In genomic region chr7:130226333-130226732, GRCh38 we compare ENCODE assay signal across 17 cellular contexts. TPM values are rescaled to one million over a fixed set of nuclear protein-coding genes. Genes with fewer than 3 reads are reported as not detected.
A peak's percentile ranks its signal among the peaks of the same experiment; 100 is the strongest.
DNase-seq lines count a peak whose midpoint lies in the region; ATAC-seq, FAIRE-seq and TF ChIP-seq lines count a peak whose summit lies in the region.
"Had no signal": no experiment of that assay in that cellular context is flagged by ENCODE, and none has a peak within 500 bp of the region (broad histone marks: within the 10 kb centered on the region; RNA-seq: fewer than 3 reads in every experiment).

No MANE protein-coding gene starts in this region.

- H3K4me3 ChIP-seq in HepG2 (replicated peaks in 1 of 3; ENCODE audit: insufficient read depth in 1 of 3, low read depth in 2 of 3, low read length in 3 of 3) = no peak overlapping the region
- H3K4me3 ChIP-seq in right lobe of liver = no peak overlapping the region
- no peak overlapping the region for H3K4me3 ChIP-seq in K562
- H3K4me3 ChIP-seq: BLaER1 treated with 17β-estradiol and CSF1 and Interleukin-3, amounts not matched to agents 10 nM and 100 nM had no signal

- FAIRE-seq in HepG2 (lab: Jason Lieb, UNC) = no peak
- no peak for FAIRE-seq in K562 (lab: Jason Lieb, UNC)
- FAIRE-seq in H54 (lab: Jason Lieb, UNC) = no peak
- FAIRE-seq: GM19239 had no signal

- H3K9me3 ChIP-seq in HepG2 (ENCODE audit: low read length) (0 out of 2 replicates have a peak, but pooled peaks cover 10% of the 10 kb centered on the region), right lobe of liver (no peaks in the 10 kb centered on the region), K562 (replicated peaks; ENCODE audit: control insufficient read depth, insufficient read depth, low read depth, low read length) (no peaks in the 10 kb centered on the region; the same call in 1 of the 2 replicates)

- in situ Hi-C loops in HepG2 (cut with HindIII; ENCODE audit: extremely low pct_ligation_motif_present, low pct_unique_long_range_greater_than_20kb) (no loop called here), K562 (cut with MboI) (no loop called here)

- no peak for ATAC-seq in HepG2
- ATAC-seq in right lobe of liver = no peak
- ATAC-seq in K562 = peak; percentile 59
- ATAC-seq in HG03460 (IDR thresholded peaks at IDR 0.05; ENCODE audit: unreplicated experiment) = no peak
- ATAC-seq: HCT116 had no signal

- peaks cover 34% of the 10 kb centered on the region for H3K4me1 Mint-ChIP-seq in neural crest cell

- H3K4me2 ChIP-seq in HepG2 (ENCODE audit: low read depth, low read length) (no peak overlapping the region), K562 (ENCODE audit: insufficient read depth, low read length) (no peak overlapping the region)
- H3K4me2 ChIP-seq: BLaER1 treated with 17β-estradiol and CSF1 and Interleukin-3, amounts not matched to agents 10 nM and 100 nM had no signal

- no peaks in the 10 kb centered on the region for H4K20me1 ChIP-seq in HepG2 (ENCODE audit: insufficient read depth, low read length)
- H4K20me1 ChIP-seq in K562 (replicated peaks; ENCODE audit: control insufficient read depth, insufficient read depth, low read length) = no peaks in the 10 kb centered on the region
- H4K20me1 ChIP-seq: BLaER1 treated with 17β-estradiol and CSF1 and Interleukin-3, amounts not matched to agents 10 nM and 100 nM had no signal

- H3K79me2 ChIP-seq in HepG2 (ENCODE audit: insufficient read depth, low read length) (no peaks in the 10 kb centered on the region), K562 (ENCODE audit: control insufficient read depth, insufficient read depth, low read length) (no peaks in the 10 kb centered on the region)

- BruUV-seq in HepG2 (replicated peaks; lab: Mats Ljungman, UMichigan) = no TSS peak
- BruUV-seq in K562 (replicated peaks; lab: Mats Ljungman, UMichigan) = no TSS peak

- no peaks in the 10 kb centered on the region for H3K9me1 ChIP-seq in K562 (ENCODE audit: control insufficient read depth, insufficient read depth, low read length)

- H3K36me3 Mint-ChIP-seq in neural crest cell (ENCODE audit: low read depth) = no peaks in the 10 kb centered on the region
- H3K36me3 Mint-ChIP-seq: CD4-positive, CD25-positive, alpha-beta regulatory T cell had no signal

- no peak overlapping the region for H3K27ac ChIP-seq in HepG2 (ENCODE audit: extremely low read length, insufficient read depth, low read length)
- H3K27ac ChIP-seq in right lobe of liver = no peak overlapping the region
- no peak overlapping the region; the same call in 2 of the 3 replicates for H3K27ac ChIP-seq in K562 (ENCODE audit: extremely low read depth, low read depth, low read length)
- H3K27ac ChIP-seq: BLaER1 treated with 17β-estradiol and CSF1 and Interleukin-3, amounts not matched to agents 10 nM and 100 nM had no signal

- DNase-seq in HepG2 (ENCODE audit: low spot score) (no peak), right lobe of liver (no peak), K562 (ENCODE audit: extremely low read depth in 1 of 4, low spot score in 3 of 4) (no peak), neural crest cell (ENCODE audit: low read depth, low spot score) (no peak), H54 (ENCODE audit: insufficient read length, low spot score) (no peak), NCI-H345 treated with DMSO at 0.1 percent for 48 hours (lab: John Stamatoyannopoulos, UW; ENCODE audit: unreplicated experiment) (no peak)
- DNase-seq: 8988T; ACHN; CD4-positive, CD25-positive, alpha-beta regulatory T cell; DMS53; GF-D8; IMR-90 had no signal

- TF ChIP-seq EP300 in HepG2 (IDR thresholded peaks at IDR 0.05; ENCODE audit: low read depth in 2 of 2, low read length in 2 of 2) = no peak
- no peak for TF ChIP-seq EP300 in HepG2 (CRISPR knock-in tag; IDR thresholded peaks at IDR 0.05; ENCODE audit: borderline replicate concordance)
- TF ChIP-seq EP300 in K562 (IDR thresholded peaks at IDR 0.05; ENCODE audit: low read length) = no peak

- 100% methylated on average over 1 of the region's 1 CpG for WGBS in HepG2 (ENCODE audit: low lambda C conversion rate)
- WGBS in right lobe of liver (ENCODE audit: insufficient coverage, low coverage, low lambda C conversion rate, missing lambda C conversion rate) = 90% methylated on average over 1 of the region's 1 CpG
- 67% methylated on average over 1 of the region's 1 CpG for WGBS in K562 (ENCODE audit: insufficient coverage, low coverage, missing lambda C conversion rate)

- H3K9ac ChIP-seq in HepG2 (ENCODE audit: insufficient read depth, low read depth, low read length) = no peak overlapping the region
- H3K9ac ChIP-seq in K562 (ENCODE audit: insufficient read depth in 1 of 2, low read depth in 2 of 2, low read length in 2 of 2) = no peak overlapping the region
- H3K9ac ChIP-seq: BLaER1 treated with 17β-estradiol and CSF1 and Interleukin-3, amounts not matched to agents 10 nM and 100 nM had no signal

- TF ChIP-seq POLR2A in HepG2 (IDR thresholded peaks at IDR 0.05; ENCODE audit: insufficient read depth in 1 of 2, low read depth in 2 of 2, low read length in 2 of 2) (no peak), right lobe of liver (IDR thresholded peaks at IDR 0.05) (no peak), K562 (conservative IDR thresholded peaks at IDR 0.05) (no peak), H54 (IDR thresholded peaks at IDR 0.05; ENCODE audit: low read depth, low read length) (no peak)

- no peak overlapping the region for H3K4me3 Mint-ChIP-seq in neural crest cell
- H3K4me3 Mint-ChIP-seq: CD4-positive, CD25-positive, alpha-beta regulatory T cell had no signal

- no peaks in the 10 kb centered on the region for H3K27me3 ChIP-seq in HepG2 (ENCODE audit: control insufficient read depth in 1 of 2, insufficient read depth in 2 of 2, low read length in 2 of 2)
- H3K27me3 ChIP-seq in right lobe of liver = no peaks in the 10 kb centered on the region
- no peaks in the 10 kb centered on the region for H3K27me3 ChIP-seq in K562 (ENCODE audit: control insufficient read depth in 2 of 2, insufficient read depth in 2 of 2, low read length in 2 of 2)
- H3K27me3 ChIP-seq: BLaER1 treated with 17β-estradiol and CSF1 and Interleukin-3, amounts not matched to agents 10 nM and 100 nM had no signal

- no peak overlapping the region for H2AFZ ChIP-seq in HepG2 (ENCODE audit: low read length)
- H2AFZ ChIP-seq in K562 (ENCODE audit: low read depth, low read length) = peak overlapping the region; percentile 43

- peaks cover 44% of the 10 kb centered on the region for H3K4me1 ChIP-seq in HepG2 (ENCODE audit: insufficient read depth, low read length)
- no peaks in the 10 kb centered on the region for H3K4me1 ChIP-seq in right lobe of liver
- H3K4me1 ChIP-seq in K562 (replicated peaks in 1 of 2; ENCODE audit: control insufficient read depth in 2 of 2, insufficient read depth in 2 of 2, low read length in 2 of 2) = peaks cover 7 to 9% of the 10 kb centered on the region in 2 experiments

- CTCF ChIA-PET in HepG2 (lab: Yijun Ruan, JAX; ENCODE audit: low intra/inter-chr PET ratio, low total read pairs) (no interaction called here), K562 (lab: Yijun Ruan, JAX; ENCODE audit: low intra/inter-chr PET ratio) (interaction anchor here (0.6 kb wide), 1 partner anchor 160 kb away, joined by 3 read pairs; no protein-coding TSS in a partner anchor)

- intact Hi-C loops in HepG2 (cut with micrococcal nuclease; ENCODE audit: unreplicated experiment) (no loop called here), right lobe of liver (cut with DNase I) (no loop called here), K562 (cut with micrococcal nuclease) (no loop called here)

- TF ChIP-seq RAD21 in HepG2 (CRISPR knock-in tag; IDR thresholded peaks at IDR 0.05) = no peak
- TF ChIP-seq RAD21 in K562 (CRISPR knock-in tag; conservative IDR thresholded peaks at IDR 0.05 in 1 of 2, IDR thresholded peaks at IDR 0.05 in 1 of 2) = no peak

- POLR2A ChIA-PET in HepG2 (lab: Yijun Ruan, JAX) = interaction anchor here (1.2 kb wide), 1 partner anchor 21 kb away, joined by 4 read pairs; the partner anchor contains the start of gene TMEM209
- POLR2A ChIA-PET in K562 (lab: Yijun Ruan, JAX) = no interaction called here

- peaks cover 9% of the 10 kb centered on the region for H3K9me3 Mint-ChIP-seq in neural crest cell

- no peaks in the 10 kb centered on the region for H3K27me3 Mint-ChIP-seq in neural crest cell (ENCODE audit: low read depth)

- peak overlapping the region; percentile 36 for H3K27ac Mint-ChIP-seq in neural crest cell (ENCODE audit: unreplicated experiment)
- H3K27ac Mint-ChIP-seq: CD4-positive, CD25-positive, alpha-beta regulatory T cell had no signal

- H3K36me3 ChIP-seq in HepG2 (replicated peaks in 1 of 2; ENCODE audit: control insufficient read depth in 1 of 2, insufficient read depth in 2 of 2, low read length in 2 of 2) = no peaks in the 10 kb centered on the region
- no peaks in the 10 kb centered on the region for H3K36me3 ChIP-seq in right lobe of liver
- no peaks in the 10 kb centered on the region for H3K36me3 ChIP-seq in K562 (ENCODE audit: control insufficient read depth, insufficient read depth, low read length)
- H3K36me3 ChIP-seq: BLaER1 treated with 17β-estradiol and CSF1 and Interleukin-3, amounts not matched to agents 10 nM and 100 nM had no signal

- TF ChIP-seq CTCF in HepG2 (CRISPR knock-in tag; IDR thresholded peaks at IDR 0.05) (no peak), right lobe of liver (IDR thresholded peaks at IDR 0.05) (no peak), K562 (IDR thresholded peaks at IDR 0.05 in 2 of 3, conservative IDR thresholded peaks at IDR 0.05 in 1 of 3; ENCODE audit: insufficient read depth in 2 of 3, low read depth in 1 of 3, low read length in 3 of 3) (no peak), neural crest cell (conservative IDR thresholded peaks at IDR 0.05) (no peak)

RNA-seq across cellular contexts. Expression of gene SSMEM1, which starts 18.7 kb away (rescaled TPM):
- total RNA-seq in HepG2 (2016; rRNA removed; fragmentation: Illumina TruSeq; extraction: Trizol) (not detected in 2 replicates), right lobe of liver (not detected), K562 (2014; rRNA removed) (not detected in 2 replicates), K562 (2014; rRNA removed; fragmentation: Illumina TruSeq; extraction: Trizol) (0.18 and 0.32 TPM in 2 replicates), K562 (2015; rRNA removed; fragmentation: Illumina TruSeq; extraction: Trizol) (not detected in 2 replicates), K562 (2021) (0.16 TPM in 1 of 2 replicates, not detected in the other), neural crest cell (not detected in 2 replicates)
- total RNA-seq in HepG2 (2016; cell fraction: cytosol; rRNA removed; fragmentation: Illumina TruSeq; extraction: Trizol; ENCODE audit: low read depth) = not detected in 2 replicates
- not detected in 2 replicates for total RNA-seq in HepG2 (2016; cell fraction: insoluble cytoplasmic fraction; rRNA removed; fragmentation: Illumina TruSeq; extraction: Trizol)
- total RNA-seq in HepG2 (2016; cell fraction: membrane; rRNA removed; fragmentation: Illumina TruSeq; extraction: Trizol) = not detected in 2 replicates
- total RNA-seq in HepG2 (2016; cell fraction: nucleus; rRNA removed; fragmentation: Illumina TruSeq; extraction: Trizol) = not detected in 2 replicates
- polyA plus RNA-seq in HepG2 (2011; rRNA removed) (not detected in 2 replicates), K562 (2011; rRNA removed) (0.12 and 0.13 TPM in 2 replicates), K562 (2014; fragmentation: Illumina TruSeq; extraction: Trizol) (0.25 TPM in 1 of 2 replicates, not detected in the other), K562 (2014; fragmentation: Nextera tagmentation; extraction: Ambion mirVana) (under 1 TPM; 0.10 to 0.28 TPM), K562 (2014; rRNA removed) (not detected in 2 replicates)
- not detected in 2 replicates for polyA plus RNA-seq in HepG2 (2011; cell fraction: cytosol; rRNA removed)
- not detected in 2 replicates for polyA plus RNA-seq in HepG2 (2011; cell fraction: nucleus; rRNA removed)
- polyA plus RNA-seq in HepG2 (2012) = not detected in 2 replicates
- polyA plus RNA-seq in HepG2 (2016; cell fraction: cytosol; fragmentation: Illumina TruSeq; extraction: Trizol; ENCODE audit: low read depth) = not detected in 2 replicates
- not detected in 2 replicates for polyA plus RNA-seq in HepG2 (2016; cell fraction: insoluble cytoplasmic fraction; fragmentation: Illumina TruSeq; extraction: Trizol; ENCODE audit: low read depth)
- not detected in 2 replicates for polyA plus RNA-seq in HepG2 (2016; cell fraction: membrane; fragmentation: Illumina TruSeq; extraction: Trizol; ENCODE audit: low read depth)
- polyA plus RNA-seq in HepG2 (2016; cell fraction: nucleus; fragmentation: Illumina TruSeq; extraction: Trizol; ENCODE audit: insufficient read depth, low read depth) = not detected in 2 replicates
- not detected in 2 replicates for polyA minus RNA-seq in HepG2 (2011; rRNA and poly(A)+ RNA removed; ENCODE audit: low replicate concordance)
- not detected in 2 replicates for polyA minus RNA-seq in HepG2 (2011; cell fraction: cytosol; rRNA and poly(A)+ RNA removed)
- not detected in 2 replicates for polyA minus RNA-seq in HepG2 (2011; cell fraction: nucleus; rRNA and poly(A)+ RNA removed)
- total RNA-seq in K562 (2011; cell fraction: chromatin; rRNA removed; ENCODE audit: low replicate concordance) = 0.28 TPM in 1 of 2 replicates, not detected in the other
- total RNA-seq in K562 (2011; cell fraction: nucleolus; rRNA removed) = 0.53 TPM in 1 of 2 replicates, not detected in the other
- total RNA-seq in K562 (2011; cell fraction: nucleoplasm; rRNA removed) = not detected in 2 replicates
- not detected in 2 replicates for polyA plus RNA-seq in K562 (2011; cell fraction: cytosol; rRNA removed)
- polyA plus RNA-seq in K562 (2011; cell fraction: nucleus; rRNA removed) = not detected in 2 replicates
- 0.08 and 0.09 TPM in 2 replicates for polyA plus RNA-seq in K562 (2012)
- 0.21 TPM in 1 of 2 replicates, not detected in the other for polyA minus RNA-seq in K562 (2011; rRNA and poly(A)+ RNA removed)
- not detected in 2 replicates for polyA minus RNA-seq in K562 (2011; cell fraction: cytosol; rRNA and poly(A)+ RNA removed)
- polyA minus RNA-seq in K562 (2011; cell fraction: nucleus; rRNA and poly(A)+ RNA removed) = not detected in 2 replicates
- total RNA-seq: CD4-positive, CD25-positive, alpha-beta regulatory T cell; H4; IMR-90 had no signal
- polyA plus RNA-seq: CD4-positive, CD25-positive, alpha-beta regulatory T cell had no signal

RNA-seq across cellular contexts. Expression of gene TMEM209, which starts 21.1 kb away (rescaled TPM):
- total RNA-seq in HepG2 (2016; rRNA removed; fragmentation: Illumina TruSeq; extraction: Trizol) = 8.8 and 14.5 TPM in 2 replicates
- total RNA-seq in HepG2 (2016; cell fraction: cytosol; rRNA removed; fragmentation: Illumina TruSeq; extraction: Trizol; ENCODE audit: low read depth) = 6.0 and 6.3 TPM in 2 replicates
- total RNA-seq in HepG2 (2016; cell fraction: insoluble cytoplasmic fraction; rRNA removed; fragmentation: Illumina TruSeq; extraction: Trizol) = 10.0 and 16.3 TPM in 2 replicates
- total RNA-seq in HepG2 (2016; cell fraction: membrane; rRNA removed; fragmentation: Illumina TruSeq; extraction: Trizol) = 6.8 and 8.7 TPM in 2 replicates
- 15.7 and 19.0 TPM in 2 replicates for total RNA-seq in HepG2 (2016; cell fraction: nucleus; rRNA removed; fragmentation: Illumina TruSeq; extraction: Trizol)
- 13.4 and 15.6 TPM in 2 replicates for polyA plus RNA-seq in HepG2 (2011; rRNA removed)
- polyA plus RNA-seq in HepG2 (2011; cell fraction: cytosol; rRNA removed) = 9.0 and 10.6 TPM in 2 replicates
- 7.2 and 7.7 TPM in 2 replicates for polyA plus RNA-seq in HepG2 (2011; cell fraction: nucleus; rRNA removed)
- polyA plus RNA-seq in HepG2 (2012) = 8.9 and 12.3 TPM in 2 replicates
- 0.62 and 0.75 TPM in 2 replicates for polyA plus RNA-seq in HepG2 (2016; cell fraction: cytosol; fragmentation: Illumina TruSeq; extraction: Trizol; ENCODE audit: low read depth)
- polyA plus RNA-seq in HepG2 (2016; cell fraction: insoluble cytoplasmic fraction; fragmentation: Illumina TruSeq; extraction: Trizol; ENCODE audit: low read depth) = 7.3 and 8.0 TPM in 2 replicates
- polyA plus RNA-seq in HepG2 (2016; cell fraction: membrane; fragmentation: Illumina TruSeq; extraction: Trizol; ENCODE audit: low read depth) = 2.4 and 2.5 TPM in 2 replicates
- 17.1 and 18.9 TPM in 2 replicates for polyA plus RNA-seq in HepG2 (2016; cell fraction: nucleus; fragmentation: Illumina TruSeq; extraction: Trizol; ENCODE audit: insufficient read depth, low read depth)
- polyA minus RNA-seq in HepG2 (2011; rRNA and poly(A)+ RNA removed; ENCODE audit: low replicate concordance) = 47.3 and 130 TPM in 2 replicates
- 15.9 and 16.4 TPM in 2 replicates for polyA minus RNA-seq in HepG2 (2011; cell fraction: cytosol; rRNA and poly(A)+ RNA removed)
- 21.2 and 22.0 TPM in 2 replicates for polyA minus RNA-seq in HepG2 (2011; cell fraction: nucleus; rRNA and poly(A)+ RNA removed)
- 10 to 100 TPM in 2 of 6 experiments, 1 to 10 TPM in 4; 5.8 to 10.9 (median 8.9) TPM for total RNA-seq in right lobe of liver
- total RNA-seq in K562 (2011; cell fraction: chromatin; rRNA removed; ENCODE audit: low replicate concordance) = 270 and 331 TPM in 2 replicates
- 218 and 221 TPM in 2 replicates for total RNA-seq in K562 (2011; cell fraction: nucleolus; rRNA removed)
- total RNA-seq in K562 (2011; cell fraction: nucleoplasm; rRNA removed) = 322 and 343 TPM in 2 replicates
- total RNA-seq in K562 (2014; rRNA removed) = 36.8 and 37.9 TPM in 2 replicates
- total RNA-seq in K562 (2014; rRNA removed; fragmentation: Illumina TruSeq; extraction: Trizol) = 77.2 and 88.2 TPM in 2 replicates
- 67.3 and 75.1 TPM in 2 replicates for total RNA-seq in K562 (2015; rRNA removed; fragmentation: Illumina TruSeq; extraction: Trizol)
- total RNA-seq in K562 (2021) = 68.9 and 76.6 TPM in 2 replicates
- polyA plus RNA-seq in K562 (2011; rRNA removed) = 116 and 182 TPM in 2 replicates
- polyA plus RNA-seq in K562 (2011; cell fraction: cytosol; rRNA removed) = 94.0 and 167 TPM in 2 replicates
- polyA plus RNA-seq in K562 (2011; cell fraction: nucleus; rRNA removed) = 68.4 and 102 TPM in 2 replicates
- polyA plus RNA-seq in K562 (2012) = 42.4 and 74.7 TPM in 2 replicates
- polyA plus RNA-seq in K562 (2014; fragmentation: Illumina TruSeq; extraction: Trizol) = 72.4 and 88.5 TPM in 2 replicates
- 10 to 100 TPM; 74.6 to 82.1 TPM for polyA plus RNA-seq in K562 (2014; fragmentation: Nextera tagmentation; extraction: Ambion mirVana)
- polyA plus RNA-seq in K562 (2014; rRNA removed) = 42.7 and 48.0 TPM in 2 replicates
- 281 and 305 TPM in 2 replicates for polyA minus RNA-seq in K562 (2011; rRNA and poly(A)+ RNA removed)
- polyA minus RNA-seq in K562 (2011; cell fraction: cytosol; rRNA and poly(A)+ RNA removed) = 102 TPM in 2 replicates
- polyA minus RNA-seq in K562 (2011; cell fraction: nucleus; rRNA and poly(A)+ RNA removed) = 57.1 and 129 TPM in 2 replicates
- 41.8 and 43.6 TPM in 2 replicates for total RNA-seq in neural crest cell

RNA-seq across cellular contexts. Expression of gene CPA2, which starts 40.3 kb away (rescaled TPM):
- not detected in 2 replicates for total RNA-seq in HepG2 (2016; rRNA removed; fragmentation: Illumina TruSeq; extraction: Trizol)
- not detected in 2 replicates for total RNA-seq in HepG2 (2016; cell fraction: cytosol; rRNA removed; fragmentation: Illumina TruSeq; extraction: Trizol; ENCODE audit: low read depth)
- total RNA-seq in HepG2 (2016; cell fraction: insoluble cytoplasmic fraction; rRNA removed; fragmentation: Illumina TruSeq; extraction: Trizol) = not detected in 2 replicates
- not detected in 2 replicates for total RNA-seq in HepG2 (2016; cell fraction: membrane; rRNA removed; fragmentation: Illumina TruSeq; extraction: Trizol)
- total RNA-seq in HepG2 (2016; cell fraction: nucleus; rRNA removed; fragmentation: Illumina TruSeq; extraction: Trizol) = not detected in 2 replicates
- polyA plus RNA-seq in HepG2 (2011; rRNA removed) = 0.04 TPM in 1 of 2 replicates, not detected in the other
- not detected in 2 replicates for polyA plus RNA-seq in HepG2 (2011; cell fraction: cytosol; rRNA removed)
- polyA plus RNA-seq in HepG2 (2011; cell fraction: nucleus; rRNA removed) = 0.21 and 0.32 TPM in 2 replicates
- polyA plus RNA-seq in HepG2 (2012) = not detected in 2 replicates
- polyA plus RNA-seq in HepG2 (2016; cell fraction: cytosol; fragmentation: Illumina TruSeq; extraction: Trizol; ENCODE audit: low read depth) = not detected in 2 replicates
- not detected in 2 replicates for polyA plus RNA-seq in HepG2 (2016; cell fraction: insoluble cytoplasmic fraction; fragmentation: Illumina TruSeq; extraction: Trizol; ENCODE audit: low read depth)
- not detected in 2 replicates for polyA plus RNA-seq in HepG2 (2016; cell fraction: membrane; fragmentation: Illumina TruSeq; extraction: Trizol; ENCODE audit: low read depth)
- polyA plus RNA-seq in HepG2 (2016; cell fraction: nucleus; fragmentation: Illumina TruSeq; extraction: Trizol; ENCODE audit: insufficient read depth, low read depth) = not detected in 2 replicates
- 0.14 TPM in 1 of 2 replicates, not detected in the other for polyA minus RNA-seq in HepG2 (2011; rRNA and poly(A)+ RNA removed; ENCODE audit: low replicate concordance)
- not detected in 2 replicates for polyA minus RNA-seq in HepG2 (2011; cell fraction: cytosol; rRNA and poly(A)+ RNA removed)
- not detected in 2 replicates for polyA minus RNA-seq in HepG2 (2011; cell fraction: nucleus; rRNA and poly(A)+ RNA removed)
- total RNA-seq in right lobe of liver = not detected
- total RNA-seq in K562 (2011; cell fraction: chromatin; rRNA removed; ENCODE audit: low replicate concordance) = 0.28 and 0.65 TPM in 2 replicates
- total RNA-seq in K562 (2011; cell fraction: nucleolus; rRNA removed) = not detected in 2 replicates
- total RNA-seq in K562 (2011; cell fraction: nucleoplasm; rRNA removed) = 0.46 TPM in 1 of 2 replicates, not detected in the other
- total RNA-seq in K562 (2014; rRNA removed) = 0.24 TPM in 1 of 2 replicates, not detected in the other
- total RNA-seq in K562 (2014; rRNA removed; fragmentation: Illumina TruSeq; extraction: Trizol) = not detected in 2 replicates
- not detected in 2 replicates for total RNA-seq in K562 (2015; rRNA removed; fragmentation: Illumina TruSeq; extraction: Trizol)
- total RNA-seq in K562 (2021) = 0.84 and 1.2 TPM in 2 replicates
- 0.11 TPM in 1 of 2 replicates, not detected in the other for polyA plus RNA-seq in K562 (2011; rRNA removed)
- polyA plus RNA-seq in K562 (2011; cell fraction: cytosol; rRNA removed) = not detected in 2 replicates
- polyA plus RNA-seq in K562 (2011; cell fraction: nucleus; rRNA removed) = 0.15 and 0.37 TPM in 2 replicates
- polyA plus RNA-seq in K562 (2012) = 0.18 TPM in 1 of 2 replicates, not detected in the other
- polyA plus RNA-seq in K562 (2014; fragmentation: Illumina TruSeq; extraction: Trizol) = 0.09 TPM in 1 of 2 replicates, not detected in the other
- under 1 TPM in 1 of 2 experiments, not detected in 1; 0.04 TPM for polyA plus RNA-seq in K562 (2014; fragmentation: Nextera tagmentation; extraction: Ambion mirVana)
- polyA plus RNA-seq in K562 (2014; rRNA removed) = 0.05 and 0.20 TPM in 2 replicates
- not detected in 2 replicates for polyA minus RNA-seq in K562 (2011; rRNA and poly(A)+ RNA removed)
- not detected in 2 replicates for polyA minus RNA-seq in K562 (2011; cell fraction: cytosol; rRNA and poly(A)+ RNA removed)
- not detected in 2 replicates for polyA minus RNA-seq in K562 (2011; cell fraction: nucleus; rRNA and poly(A)+ RNA removed)
- 0.55 and 1.2 TPM in 2 replicates for total RNA-seq in neural crest cell
- total RNA-seq: CD4-positive, CD25-positive, alpha-beta regulatory T cell; H4; IMR-90 had no signal
- polyA plus RNA-seq: CD4-positive, CD25-positive, alpha-beta regulatory T cell had no signal

Comparison
In these comparisons a context has a peak if more than half of its experiments do, and no peak if none do; other contexts are left out.
1. Of the 241 proteins assayed by ChIP-seq in both HepG2 and K562: peak only in HepG2: none; only in K562: EHMT2, IRF9, MAFG, PRDM10, TRIM24, ZBTB34 and 1 more; in both: none; in neither: 230; mixed calls (peak in some experiments, not most) for 4.